ENCODE assay signal across 10 cellular contexts in genomic region chr1:9671377-9672140, GRCh38. TPM values are rescaled to one million over a fixed set of nuclear protein-coding genes. Genes with fewer than 3 reads are reported as not detected.
A peak's percentile ranks its signal among the peaks of the same experiment; 100 is the strongest.
DNase-seq lines count a peak whose midpoint lies in the region; ATAC-seq and TF ChIP-seq lines count a peak whose summit lies in the region.
"Had no signal": no experiment of that assay in that cellular context is flagged by ENCODE, and none has a peak within 500 bp of the region (broad histone marks: within the 10 kb centered on the region; RNA-seq: fewer than 3 reads in every experiment).

No MANE protein-coding gene starts in this region.

- peaks cover 61% of the 10 kb centered on the region for H3K36me3 Mint-ChIP-seq in activated CD4-positive, alpha-beta T cell treated with anti-CD3 and anti-CD28 coated beads, Interleukin-2, amount 10 ng/mL, durations not matched to agents 7 days and 5 days (ENCODE audit: low read depth)

- H3K4me1 Mint-ChIP-seq in activated CD4-positive, alpha-beta T cell treated with anti-CD3 and anti-CD28 coated beads, Interleukin-2, amount 10 ng/mL, durations not matched to agents 7 days and 5 days = peaks cover 56% of the 10 kb centered on the region

- no peak overlapping the region for H3K4me3 Mint-ChIP-seq in activated CD4-positive, alpha-beta T cell treated with anti-CD3 and anti-CD28 coated beads, Interleukin-2, amount 10 ng/mL, durations not matched to agents 7 days and 5 days

- H3K27me3 ChIP-seq in MG63 (no peaks in the 10 kb centered on the region), osteoblast (ENCODE audit: insufficient read depth, low read length) (no peaks in the 10 kb centered on the region)
- H3K27me3 ChIP-seq: BLaER1 had no signal

- no peak overlapping the region for H3K27ac Mint-ChIP-seq in activated CD4-positive, alpha-beta T cell treated with anti-CD3 and anti-CD28 coated beads, Interleukin-2, amount 10 ng/mL, durations not matched to agents 7 days and 5 days

- H3K9me3 ChIP-seq in MG63 = no peaks in the 10 kb centered on the region
- no peaks in the 10 kb centered on the region for H3K9me3 ChIP-seq in osteoblast (ENCODE audit: low read depth, low read length)
- H3K9me3 ChIP-seq: BLaER1 had no signal

- no peaks in the 10 kb centered on the region for H3K79me2 ChIP-seq in osteoblast (ENCODE audit: insufficient read depth, low read length)

- H3K4me1 ChIP-seq in osteoblast (ENCODE audit: insufficient read depth, low read length) = peaks cover 3% of the 10 kb centered on the region

- POLR2A ChIA-PET in activated CD4-positive, alpha-beta T cell treated with anti-CD3 and anti-CD28 coated beads, Interleukin-2, amount 10 ng/mL, durations not matched to agents 7 days and 5 days (lab: Charles Lee) = no interaction called here

- TF ChIP-seq CTCF in astrocyte of the spinal cord (IDR thresholded peaks at IDR 0.05; ENCODE audit: low read depth, low read length) (no peak), osteoblast (IDR thresholded peaks at IDR 0.05; ENCODE audit: extremely low read depth, low read depth, low read length) (no peak)

- CTCF ChIA-PET in activated CD4-positive, alpha-beta T cell treated with anti-CD3 and anti-CD28 coated beads, Interleukin-2, amount 10 ng/mL, durations not matched to agents 7 days and 5 days (lab: Charles Lee) = interaction anchor here (1.3 to 1.5 kb wide), 2 partner anchors 21 to 45 kb away, joined by 3 read pairs; no protein-coding TSS in a partner anchor

- H3K4me3 ChIP-seq in MG63 (no peak overlapping the region), astrocyte of the spinal cord (ENCODE audit: low read depth, low read length) (no peak overlapping the region), osteoblast (ENCODE audit: insufficient read depth, low read length) (no peak overlapping the region)
- H3K4me3 ChIP-seq: BLaER1 had no signal

- H3K9me3 Mint-ChIP-seq in activated CD4-positive, alpha-beta T cell treated with anti-CD3 and anti-CD28 coated beads, Interleukin-2, amount 10 ng/mL, durations not matched to agents 7 days and 5 days = no peaks in the 10 kb centered on the region

- no peak for ATAC-seq in GM21825 (IDR thresholded peaks at IDR 0.05; ENCODE audit: unreplicated experiment)

- H3K27ac ChIP-seq in osteoblast (ENCODE audit: low read depth, low read length) = no peak overlapping the region
- H3K27ac ChIP-seq: BLaER1 had no signal

- H2AFZ ChIP-seq in osteoblast (ENCODE audit: low read length) = peak overlapping the region; percentile 32

- H3K36me3 ChIP-seq in MG63 = no peaks in the 10 kb centered on the region
- H3K36me3 ChIP-seq in osteoblast (ENCODE audit: insufficient read depth, low read length) = no peaks in the 10 kb centered on the region

- DNase-seq in activated CD4-positive, alpha-beta T cell treated with anti-CD3 and anti-CD28 coated beads for 48 hours = peak; percentile 45
- DNase-seq in activated CD4-positive, alpha-beta T cell treated with anti-CD3 and anti-CD28 coated beads, Interleukin-2, amount 10 ng/mL, durations not matched to agents 7 days and 5 days = no peak
- DNase-seq in MG63 (peak; percentile 34), astrocyte of the spinal cord (ENCODE audit: low read depth, low spot score) (peak; percentile 58), osteoblast (ENCODE audit: insufficient read length, low spot score, missing footprints) (peak; percentile 70), iPS-NIHi11 (ENCODE audit: low spot score) (no peak)
- no peak for DNase-seq in NK-92 treated with Interleukin-12 subunit alpha and Interleukin-12 subunit beta, amount 100 ng/mL, for 24 hours (lab: John Stamatoyannopoulos, UW)
- DNase-seq: NCI-H2081 treated with DMSO at 0.1 percent for 48 hours had no signal

- H3K27me3 Mint-ChIP-seq in activated CD4-positive, alpha-beta T cell treated with anti-CD3 and anti-CD28 coated beads, Interleukin-2, amount 10 ng/mL, durations not matched to agents 7 days and 5 days = no peaks in the 10 kb centered on the region

- H3K4me2 ChIP-seq in osteoblast (ENCODE audit: insufficient read depth, low read length) = no peak overlapping the region
- H3K4me2 ChIP-seq: BLaER1 had no signal

- in situ Hi-C loops in astrocyte of the spinal cord (cut with HindIII; ENCODE audit: low sequenced_read_pairs) = no loop called here

- H4K20me1 ChIP-seq in osteoblast (ENCODE audit: insufficient read depth, low read length) = no peaks in the 10 kb centered on the region

RNA-seq across cellular contexts. Expression of gene PIK3CD, which starts 20.0 kb away (rescaled TPM):
- total RNA-seq in activated CD4-positive, alpha-beta T cell treated with anti-CD3 and anti-CD28 coated beads, Interleukin-2, amount 10 ng/mL, durations not matched to agents 7 days and 5 days = 100 to 1,000 TPM; 222 to 242 TPM
- 0.47 and 2.9 TPM in 2 replicates for total RNA-seq in MG63 (2014; rRNA removed; shearing (Covaris generic); ENCODE audit: low replicate concordance)
- 12.7 and 14.1 TPM in 2 replicates for total RNA-seq in osteoblast

Comparison
In these comparisons a context has a peak if more than half of its experiments do, and no peak if none do; other contexts are left out.
1. DNase-seq: peak in activated CD4-positive, alpha-beta T cell treated with anti-CD3 and anti-CD28 coated beads for 48 hours (single experiment), MG63 (single experiment), astrocyte of the spinal cord (single experiment) and osteoblast (single experiment); none in activated CD4-positive, alpha-beta T cell treated with anti-CD3 and anti-CD28 coated beads, Interleukin-2, amount 10 ng/mL, durations not matched to agents 7 days and 5 days (single experiment), NK-92 treated with Interleukin-12 subunit alpha and Interleukin-12 subunit beta, amount 100 ng/mL, for 24 hours (single experiment) and iPS-NIHi11 (single experiment).
2. RNA of gene PIK3CD, which starts 20.0 kb away (total RNA-seq): 222 to 242 TPM in activated CD4-positive, alpha-beta T cell treated with anti-CD3 and anti-CD28 coated beads, Interleukin-2, amount 10 ng/mL, durations not matched to agents 7 days and 5 days; 12.7 to 14.1 TPM in osteoblast and 0.47 to 2.9 TPM in MG63; every median in the first group is over 10 times any median in the second.